21 cellular contexts compared by ENCODE assay signal in the genomic region with DNA sequence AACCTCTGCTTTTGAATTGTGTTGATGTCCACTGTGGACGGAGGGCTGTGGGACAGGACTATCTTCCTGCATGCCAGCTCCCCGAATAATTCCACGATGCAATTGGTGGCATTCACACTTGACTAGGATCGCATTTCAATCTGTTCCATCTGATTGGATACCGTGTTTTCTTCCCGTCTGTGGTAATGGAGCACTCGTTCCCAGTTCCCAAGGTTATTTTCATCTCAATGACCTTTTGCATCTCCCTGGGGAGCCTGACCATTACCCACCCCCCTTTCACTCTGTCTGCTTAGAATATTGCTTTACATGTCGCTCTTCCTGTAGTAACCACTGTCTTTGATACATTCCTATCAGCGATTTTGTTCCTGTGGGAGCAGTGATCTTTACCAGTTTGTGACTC.
DNase-seq lines count a peak whose midpoint lies in the region; ATAC-seq, FAIRE-seq and TF ChIP-seq lines count a peak whose summit lies in the region.
"Had no signal": no experiment of that assay in that cellular context is flagged by ENCODE, and none has a peak within 500 bp of the region (broad histone marks: within the 10 kb centered on the region; RNA-seq: fewer than 3 reads in every experiment).

No MANE protein-coding gene starts in this region.

- no peak for TF ChIP-seq CTCF in astrocyte (IDR thresholded peaks at IDR 0.05; ENCODE audit: insufficient read depth, low read depth, low read length)
- TF ChIP-seq CTCF in GM13977 (IDR thresholded peaks at IDR 0.05; ENCODE audit: extremely low read depth, insufficient read depth, missing control alignments), result no peak

- H3K36me3 ChIP-seq in astrocyte (ENCODE audit: insufficient read depth, low read length), result no peaks in the 10 kb centered on the region
- H3K36me3 ChIP-seq: BE2C had no signal

- no peak overlapping the region for H2AFZ ChIP-seq in astrocyte (ENCODE audit: low read depth, low read length)

- CTCF ChIA-PET in activated CD4-positive, alpha-beta memory T cell treated with anti-CD3 and anti-CD28 coated beads for 36 hours (lab: Charles Lee), result no interaction called here

- H3K9me3 ChIP-seq in astrocyte (ENCODE audit: insufficient read depth, low read depth, low read length), result no peaks in the 10 kb centered on the region
- H3K9me3 ChIP-seq: BE2C had no signal

- H3K27me3 Mint-ChIP-seq in astrocyte (ENCODE audit: low read depth, unreplicated experiment), result no peaks in the 10 kb centered on the region
- no peaks in the 10 kb centered on the region for H3K27me3 Mint-ChIP-seq in activated CD4-positive, alpha-beta memory T cell treated with anti-CD3 and anti-CD28 coated beads for 36 hours
- H3K27me3 Mint-ChIP-seq: CD4-positive, alpha-beta memory T cell had no signal

- H3K27ac Mint-ChIP-seq in astrocyte (ENCODE audit: unreplicated experiment), result peak overlapping the region; percentile 0
- no peak overlapping the region for H3K27ac Mint-ChIP-seq in activated CD4-positive, alpha-beta memory T cell treated with anti-CD3 and anti-CD28 coated beads for 36 hours
- H3K27ac Mint-ChIP-seq: CD4-positive, alpha-beta memory T cell had no signal

- no peaks in the 10 kb centered on the region for H4K20me1 ChIP-seq in astrocyte (ENCODE audit: insufficient read depth, low read length)

- H3K4me1 ChIP-seq in astrocyte (ENCODE audit: insufficient read depth, low read length), result no peaks in the 10 kb centered on the region
- H3K4me1 ChIP-seq: BE2C had no signal

- POLR2A ChIA-PET in activated CD4-positive, alpha-beta memory T cell treated with anti-CD3 and anti-CD28 coated beads for 36 hours (lab: Charles Lee), result no interaction called here

- H3K4me2 ChIP-seq in astrocyte (ENCODE audit: low read length), result no peak overlapping the region

- FAIRE-seq in astrocyte (lab: Jason Lieb, UNC), result no peak
- FAIRE-seq: A204.1, D721Med, G401.6, GM12891, K562 had no signal

- H3K36me3 Mint-ChIP-seq in astrocyte (ENCODE audit: low read depth, unreplicated experiment), result peaks cover 3% of the 10 kb centered on the region
- H3K36me3 Mint-ChIP-seq in activated CD4-positive, alpha-beta memory T cell treated with anti-CD3 and anti-CD28 coated beads for 36 hours, result no peaks in the 10 kb centered on the region
- H3K36me3 Mint-ChIP-seq: CD4-positive, alpha-beta memory T cell had no signal

- ATAC-seq in GM18909 (IDR thresholded peaks at IDR 0.05; ENCODE audit: poor library complexity, unreplicated experiment), result no peak
- ATAC-seq: HCT116, K562 had no signal

- no peak overlapping the region for H3K4me3 Mint-ChIP-seq in astrocyte (ENCODE audit: unreplicated experiment)
- no peak overlapping the region for H3K4me3 Mint-ChIP-seq in activated CD4-positive, alpha-beta memory T cell treated with anti-CD3 and anti-CD28 coated beads for 36 hours
- H3K4me3 Mint-ChIP-seq: CD4-positive, alpha-beta memory T cell had no signal

- no peak overlapping the region for H3K9ac ChIP-seq in astrocyte (ENCODE audit: low read length)

- H3K27me3 ChIP-seq in astrocyte (ENCODE audit: insufficient read depth, low read length), result no peaks in the 10 kb centered on the region
- H3K27me3 ChIP-seq: BE2C had no signal

- DNase-seq in NCI-H526 (lab: John Stamatoyannopoulos, UW) (peak; percentile 10 to 69), astrocyte (ENCODE audit: low read depth) (no peak), iPS-NIHi11 (ENCODE audit: low spot score) (peak; percentile 16), GM13977 (ENCODE audit: low spot score) (no peak), hepatic stellate cell (ENCODE audit: low spot score) (no peak)
- DNase-seq in activated CD4-positive, alpha-beta memory T cell treated with anti-CD3 and anti-CD28 coated beads for 36 hours, result no peak
- DNase-seq: BE2C; CD4-positive, alpha-beta memory T cell; DMS153; DMS79 treated with DMSO at 0.1 percent for 48 hours; EL; GOT3 had no signal

- H3K79me2 ChIP-seq in astrocyte (ENCODE audit: insufficient read depth, low read length), result no peaks in the 10 kb centered on the region

- intact Hi-C loops in activated CD4-positive, alpha-beta memory T cell treated with anti-CD3 and anti-CD28 coated beads for 36 hours (cut with micrococcal nuclease), result no loop called here

- peaks cover 12% of the 10 kb centered on the region for H3K4me1 Mint-ChIP-seq in astrocyte (ENCODE audit: low read depth, unreplicated experiment)
- no peaks in the 10 kb centered on the region for H3K4me1 Mint-ChIP-seq in activated CD4-positive, alpha-beta memory T cell treated with anti-CD3 and anti-CD28 coated beads for 36 hours (ENCODE audit: low read depth)
- H3K4me1 Mint-ChIP-seq: CD4-positive, alpha-beta memory T cell had no signal

- in situ Hi-C loops in GM13977 (cut with MboI; ENCODE audit: low pct_unique_long_range_greater_than_20kb, low sequenced_read_pairs, unreplicated experiment), result no loop called here

- H3K9me3 Mint-ChIP-seq in astrocyte (ENCODE audit: unreplicated experiment), result no peaks in the 10 kb centered on the region
- H3K9me3 Mint-ChIP-seq in activated CD4-positive, alpha-beta memory T cell treated with anti-CD3 and anti-CD28 coated beads for 36 hours, result no peaks in the 10 kb centered on the region

- H3K4me3 ChIP-seq in astrocyte (ENCODE audit: insufficient read depth, low read depth, low read length), result no peak overlapping the region
- H3K4me3 ChIP-seq: K562 had no signal

- H3K27ac ChIP-seq in astrocyte (ENCODE audit: low read depth, low read length), result no peak overlapping the region
- H3K27ac ChIP-seq: C4-2B, HL-60 had no signal

Comparison
In these comparisons a context has a peak if more than half of its experiments do, and no peak if none do; other contexts are left out.
1. DNase-seq: peak in NCI-H526 (2 of 2) and iPS-NIHi11 (single experiment); none in astrocyte (single experiment), GM13977 (single experiment), activated CD4-positive, alpha-beta memory T cell treated with anti-CD3 and anti-CD28 coated beads for 36 hours (single experiment) and hepatic stellate cell (single experiment).